In genomic region chr12:81077686-81078441, GRCh38 we compare ENCODE assay signal across 8 cellular contexts. TPM values are rescaled to one million over a fixed set of nuclear protein-coding genes. Genes with fewer than 3 reads are reported as not detected.
DNase-seq lines count a peak whose midpoint lies in the region; ATAC-seq and TF ChIP-seq lines count a peak whose summit lies in the region.

ACSS3 (plus strand) TSS chr12:81078079; CDS start chr12:81078121, 42 bp downstream.

- no peak within 1 kb of the TSS for H3K9ac ChIP-seq in mammary epithelial cell (ENCODE audit: insufficient read depth, low read length)
- H3K9ac ChIP-seq in skeletal muscle tissue (ENCODE audit: low read depth in 1 of 3, low read length in 3 of 3) = peak within 1 kb of the TSS; percentile 80 to 92 (median 88)

- BruUV-seq in mammary epithelial cell (replicated peaks; lab: Mats Ljungman, UMichigan) = no TSS peak

- TF ChIP-seq CTCF in HEK293 (tag by site-specific recombination; IDR thresholded peaks at IDR 0.05) (no peak), mammary epithelial cell (conservative IDR thresholded peaks at IDR 0.05 in 1 of 2, IDR thresholded peaks at IDR 0.05 in 1 of 2; ENCODE audit: extremely low read depth in 1 of 2, insufficient read depth in 1 of 2, low read depth in 1 of 2, low read length in 2 of 2) (no peak)

- no peaks in the 10 kb centered on the region for H4K20me1 ChIP-seq in mammary epithelial cell (ENCODE audit: insufficient read depth, low read length)

- no peak for ATAC-seq in GM21423 (IDR thresholded peaks at IDR 0.05; ENCODE audit: unreplicated experiment)
- ATAC-seq in HG02973 (IDR thresholded peaks at IDR 0.05; ENCODE audit: unreplicated experiment) = no peak

- no peak within 1 kb of the TSS for H3K27ac ChIP-seq in HEK293 (ENCODE audit: extremely low read depth, low read depth, low read length)
- H3K27ac ChIP-seq in mammary epithelial cell (ENCODE audit: insufficient read depth, low read depth, low read length) = no peak within 1 kb of the TSS
- H3K27ac ChIP-seq in skeletal muscle tissue (ENCODE audit: low read depth, low read length) = peak within 1 kb of the TSS; percentile 83

- DNase-seq in mammary epithelial cell (no peak), iPS-NIHi7 (ENCODE audit: extremely low spot score) (peak; percentile 76), amniotic stem cell (lab: John Stamatoyannopoulos, UW) (no peak), HT-29 (ENCODE audit: low spot score) (no peak)

- H3K4me1 ChIP-seq in HEK293 (ENCODE audit: control insufficient read depth, insufficient read depth, low read length) = no peaks in the 10 kb centered on the region
- H3K4me1 ChIP-seq in mammary epithelial cell (ENCODE audit: insufficient read depth, low read length) = no peaks in the 10 kb centered on the region
- H3K4me1 ChIP-seq in skeletal muscle tissue (ENCODE audit: control insufficient read depth in 3 of 3, insufficient read depth in 3 of 3, low read length in 3 of 3) = peaks cover 9 to 11% (median 11%) of the 10 kb centered on the region in 3 donors

- POLR2A ChIA-PET in HEK293 (lab: Yijun Ruan, JAX) = no interaction called here

- peak within 1 kb of the TSS; percentile 40 for H2AFZ ChIP-seq in mammary epithelial cell (ENCODE audit: low read depth, low read length)

- peaks cover 17% of the 10 kb centered on the region for H3K27me3 ChIP-seq in mammary epithelial cell (ENCODE audit: insufficient read depth, low read length)
- H3K27me3 ChIP-seq in skeletal muscle tissue (ENCODE audit: control insufficient read depth in 3 of 3, insufficient read depth in 3 of 3, low read length in 3 of 3) = no peaks in the 10 kb centered on the region

- peak within 1 kb of the TSS; percentile 39 for H3K4me2 ChIP-seq in mammary epithelial cell (ENCODE audit: insufficient read depth, low read depth, low read length)

- H3K9me3 ChIP-seq in HEK293 (ENCODE audit: control insufficient read depth, insufficient read depth, low read depth, low read length) = no peaks in the 10 kb centered on the region
- no peaks in the 10 kb centered on the region for H3K9me3 ChIP-seq in mammary epithelial cell (replicated peaks; ENCODE audit: insufficient read depth, low read length)
- H3K9me3 ChIP-seq in skeletal muscle tissue (ENCODE audit: control insufficient read depth in 3 of 3, low read length in 3 of 3) = no peaks in the 10 kb centered on the region

- dilution Hi-C loops in mammary epithelial cell (cut with HindIII; ENCODE audit: low sequenced_read_pairs) = no loop called here

- in situ Hi-C loops in mammary epithelial cell (cut with MboI; ENCODE audit: low sequenced_read_pairs in 2 of 2) = no loop called here

- intact Hi-C loops in mammary epithelial cell (cut with micrococcal nuclease) = no loop called here

- CTCF ChIA-PET in HEK293 (lab: Yijun Ruan, JAX) = no interaction called here
- CTCF ChIA-PET in mammary epithelial cell (lab: Charles Lee; ENCODE audit: low non-redundant PET) = no interaction called here

- H3K4me3 ChIP-seq in HEK293 (ENCODE audit: low read depth, low read length) = peak within 1 kb of the TSS; percentile 32
- no peak within 1 kb of the TSS for H3K4me3 ChIP-seq in mammary epithelial cell (replicated peaks in 1 of 3; ENCODE audit: insufficient read depth in 1 of 3, low read depth in 2 of 3, low read length in 3 of 3)
- peak within 1 kb of the TSS; percentile 76 to 89 (median 86) for H3K4me3 ChIP-seq in skeletal muscle tissue (ENCODE audit: low read length in 3 of 3)

- H3K36me3 ChIP-seq in HEK293 (ENCODE audit: control insufficient read depth in 2 of 2, insufficient read depth in 1 of 2, low read length in 2 of 2) = no peaks in the 10 kb centered on the region
- no peaks in the 10 kb centered on the region for H3K36me3 ChIP-seq in mammary epithelial cell (ENCODE audit: insufficient read depth, low read length)
- no peaks in the 10 kb centered on the region for H3K36me3 ChIP-seq in skeletal muscle tissue (ENCODE audit: control insufficient read depth in 3 of 3, insufficient read depth in 3 of 3, low read length in 3 of 3)

- no peaks in the 10 kb centered on the region for H3K79me2 ChIP-seq in mammary epithelial cell (ENCODE audit: insufficient read depth, low read length)

- 20% methylated on average over 19 of the region's 49 CpGs for WGBS in mammary epithelial cell (ENCODE audit: low coverage, missing lambda C conversion rate)

TF ChIP-seq in HEK293, 187 proteins besides CTCF, POLR2A, EP300 and RAD21:
- no peak for TF ChIP-seq WT1 (tag by site-specific recombination; IDR thresholded peaks at IDR 0.05)
- peak; percentile 41; the same call in 1 of the 2 replicates for TF ChIP-seq ZNF335 (tag by site-specific recombination; conservative IDR thresholded peaks at IDR 0.05)
- TF ChIP-seq ZNF837 (tag by site-specific recombination; IDR thresholded peaks at IDR 0.05) = no peak
- TF ChIP-seq SP2 (tag by site-specific recombination; IDR thresholded peaks at IDR 0.05) = peak; percentile 23; the same call in 1 of the 2 replicates
- no peak for TF ChIP-seq ZNF560 (tag by site-specific recombination; IDR thresholded peaks at IDR 0.05; ENCODE audit: borderline replicate concordance)
- TF ChIP-seq ZNF311 (tag by site-specific recombination; IDR thresholded peaks at IDR 0.05; ENCODE audit: borderline replicate concordance) = no peak
- TF ChIP-seq ZBTB17 (tag by site-specific recombination; IDR thresholded peaks at IDR 0.05) = 0 out of 2 replicates have a peak, but pooled peaks have one; percentile 14
- TF ChIP-seq ZFP41 (tag by site-specific recombination; IDR thresholded peaks at IDR 0.05; ENCODE audit: borderline replicate concordance) = no peak
- no peak for TF ChIP-seq GLIS2 (tag by site-specific recombination; IDR thresholded peaks at IDR 0.05)
- TF ChIP-seq GLIS1 (tag by site-specific recombination; IDR thresholded peaks at IDR 0.05) = peak; percentile 48; the same call in 1 of the 2 replicates
- no peak for TF ChIP-seq ZFP3 (tag by site-specific recombination; IDR thresholded peaks at IDR 0.05; ENCODE audit: low read depth)
- no peak for TF ChIP-seq ZNF488 (tag by site-specific recombination; IDR thresholded peaks at IDR 0.05)
- TF ChIP-seq ZBTB7A (tag by site-specific recombination; IDR thresholded peaks at IDR 0.05; ENCODE audit: low read depth) = no peak
- peak; percentile 84 for TF ChIP-seq ZBTB20 (tag by site-specific recombination; IDR thresholded peaks at IDR 0.05)
- peak; percentile 27; the same call in 1 of the 2 replicates for TF ChIP-seq ZIC2 (tag by site-specific recombination; IDR thresholded peaks at IDR 0.05)
- TF ChIP-seq SCRT1 (tag by site-specific recombination; IDR thresholded peaks at IDR 0.05; ENCODE audit: borderline replicate concordance) = peak; percentile 45; the same call in 1 of the 2 replicates
- TF ChIP-seq ZNF76 (tag by site-specific recombination; IDR thresholded peaks at IDR 0.05; ENCODE audit: borderline replicate concordance, low read depth) = 0 out of 2 replicates have a peak, but pooled peaks have one; percentile 37
- TF ChIP-seq ELK4 (IDR thresholded peaks at IDR 0.05; ENCODE audit: borderline replicate concordance, low read depth, low read length) = no peak
- TF ChIP-seq ZNF132 (tag by site-specific recombination; IDR thresholded peaks at IDR 0.05; ENCODE audit: borderline replicate concordance) = no peak
- TF ChIP-seq SCRT2 (tag by site-specific recombination; IDR thresholded peaks at IDR 0.05) = peak; percentile 94
- peak; percentile 58; the same call in 1 of the 2 replicates for TF ChIP-seq PATZ1 (tag by site-specific recombination; IDR thresholded peaks at IDR 0.05)
- no peak for TF ChIP-seq SALL2 (tag by site-specific recombination; IDR thresholded peaks at IDR 0.05; ENCODE audit: borderline replicate concordance)
- 0 out of 2 replicates have a peak, but pooled peaks have one; percentile 13 for TF ChIP-seq SP3 (tag by site-specific recombination; IDR thresholded peaks at IDR 0.05)
- TF ChIP-seq ZNF266 (tag by site-specific recombination; IDR thresholded peaks at IDR 0.05; ENCODE audit: low read depth) = no peak

RNA-seq across cellular contexts. Expression of gene ACSS3, which starts in this region (rescaled TPM):
- 10 to 100 TPM in 1 of 2 donors, not detected in 1; 13.8 TPM for total RNA-seq in mammary epithelial cell
- polyA plus RNA-seq in mammary epithelial cell = 0.01 TPM
- not detected for polyA minus RNA-seq in mammary epithelial cell
- 14.6 TPM for total RNA-seq in skeletal muscle tissue
- not detected in 2 replicates for total RNA-seq in HT-29 (2014; rRNA removed; shearing (Covaris generic))

Comparison
In these comparisons a context has a peak if more than half of its experiments do, and no peak if none do; other contexts are left out.
1. H3K4me3 ChIP-seq: peak in HEK293 (single experiment) and skeletal muscle tissue (3 of 3); none in mammary epithelial cell (0 of 3).